ENCODE assay signal across 26 cellular contexts in the genomic region with DNA sequence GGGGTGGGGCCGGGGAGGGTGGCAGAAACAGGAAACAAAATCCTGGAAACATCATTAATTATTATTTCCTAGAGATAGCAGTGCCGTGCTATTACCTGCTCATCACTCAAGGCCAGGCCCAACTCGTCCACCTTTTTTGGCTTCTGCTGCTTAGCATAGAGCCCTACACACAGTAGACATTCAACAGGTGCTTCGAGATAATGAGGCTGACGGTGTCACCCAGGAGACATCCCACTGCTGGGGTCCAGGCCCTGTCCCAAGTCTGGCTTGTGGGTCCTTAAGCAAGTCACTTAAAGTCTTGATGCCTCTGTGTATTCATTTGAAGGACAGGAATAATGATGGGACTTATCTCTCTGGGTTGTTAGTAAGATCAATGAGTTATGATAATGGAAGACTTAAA.
"Had no signal": no experiment of that assay in that cellular context is flagged by ENCODE, and none has a peak within 500 bp of the region (broad histone marks: within the 10 kb centered on the region; RNA-seq: fewer than 3 reads in every experiment).

No MANE protein-coding gene starts in this region.

- H3K27me3 Mint-ChIP-seq: activated CD4-positive, alpha-beta memory T cell treated with anti-CD3 and anti-CD28 coated beads for 36 hours; activated naive CD4-positive, alpha-beta T cell treated with anti-CD3 and anti-CD28 coated beads, Interleukin-2, amount 50 U/mL, for 24 hours; activated T-helper 17 cell treated with anti-CD3 and anti-CD28 coated beads, Interleukin-2, amount 50 U/mL, for 72 hours had no signal

- ATAC-seq: activated naive CD8-positive, alpha-beta T cell treated with anti-CD3 and anti-CD28 coated beads, Interleukin-2, amount 50 U/mL, for 24 hours; activated T-cell treated with anti-CD3 and anti-CD28 coated beads, Interleukin-2, amount 50 U/mL, for 4 hours; activated T-helper 17 cell treated with anti-CD3 and anti-CD28 coated beads, Interleukin-2, amount 50 U/mL, for 72 hours; right lobe of liver; stimulated activated naive CD8-positive, alpha-beta T cell treated with anti-CD3 and anti-CD28 coated beads, Interleukin-15, Interleukin-2, amounts not matched to agents 100 U/mL and 50 U/mL, for 24 hours had no signal

- H3K4me3 ChIP-seq: esophagus squamous epithelium, right lobe of liver, skin epidermis, thoracic aorta had no signal

- H3K36me3 ChIP-seq: esophagus squamous epithelium, right lobe of liver, thoracic aorta had no signal

- H3K36me3 Mint-ChIP-seq: activated CD4-positive, alpha-beta memory T cell treated with anti-CD3 and anti-CD28 coated beads for 36 hours; activated naive CD4-positive, alpha-beta T cell treated with anti-CD3 and anti-CD28 coated beads, Interleukin-2, amount 50 U/mL, for 24 hours had no signal

- H3K4me3 Mint-ChIP-seq: activated CD4-positive, alpha-beta memory T cell treated with anti-CD3 and anti-CD28 coated beads for 36 hours; activated naive CD4-positive, alpha-beta T cell treated with anti-CD3 and anti-CD28 coated beads, Interleukin-2, amount 50 U/mL, for 24 hours; activated naive CD8-positive, alpha-beta T cell treated with anti-CD3 and anti-CD28 coated beads, Interleukin-2, amount 50 U/mL, for 24 hours; activated T-cell treated with anti-CD3 and anti-CD28 coated beads, Interleukin-2, amount 50 U/mL, for 4 hours; activated T-helper 17 cell treated with anti-CD3 and anti-CD28 coated beads, Interleukin-2, amount 50 U/mL, for 72 hours; dendritic cell treated with granulocyte-macrophage colony-stimulating factor and Interleukin-4, amounts not matched to agents 40 ng/mL and 50 ng/mL, for 4 days; nephron; T-helper 1 cell treated with Interleukin-12 subunit alpha and Interleukin-12 subunit beta and Interleukin-4 antibody, amounts not matched to agents 30 μg/mL and 1 μg/mL, for 36 hours; type B pancreatic cell had no signal

- H3K27ac ChIP-seq: epithelial cell of prostate, right lobe of liver, thoracic aorta, VCaP had no signal

- H3K9me3 ChIP-seq: esophagus squamous epithelium, right lobe of liver, SK-N-SH, thoracic aorta had no signal

- H3K4me1 ChIP-seq: esophagus squamous epithelium, right lobe of liver had no signal

- DNase-seq: activated CD4-positive, alpha-beta memory T cell treated with anti-CD3 and anti-CD28 coated beads for 36 hours; activated CD4-positive, alpha-beta T cell treated with anti-CD3 and anti-CD28 coated beads for 4 hours; activated naive CD8-positive, alpha-beta T cell treated with anti-CD3 and anti-CD28 coated beads, Interleukin-2, amount 50 U/mL, for 24 hours; activated T-cell treated with anti-CD3 and anti-CD28 coated beads, Interleukin-2, amount 50 U/mL, for 4 hours; amygdala; caudate nucleus; esophagus squamous epithelium; head of caudate nucleus; mesenchymal stem cell; right lobe of liver; SK-N-SH; stimulated activated CD4-positive, alpha-beta T cell treated with anti-CD3 and anti-CD28 coated beads, Interleukin-12 subunit alpha, Interleukin-12 subunit beta, amount 100 ng/mL, for 4 hours; stimulated activated CD4-positive, alpha-beta T cell treated with anti-CD3 and anti-CD28 coated beads, Interleukin-4, amount 100 ng/mL, for 1 hour; stimulated activated naive CD8-positive, alpha-beta T cell treated with anti-CD3 and anti-CD28 coated beads, Interleukin-15, Interleukin-2, amounts not matched to agents 100 U/mL and 50 U/mL, for 24 hours; SW 1271; T-helper 9 cell had no signal

- H3K9me3 Mint-ChIP-seq: activated CD4-positive, alpha-beta memory T cell treated with anti-CD3 and anti-CD28 coated beads for 36 hours; activated naive CD4-positive, alpha-beta T cell treated with anti-CD3 and anti-CD28 coated beads, Interleukin-2, amount 50 U/mL, for 24 hours had no signal

- H3K27me3 ChIP-seq: right lobe of liver had no signal

- H3K27ac Mint-ChIP-seq: activated CD4-positive, alpha-beta memory T cell treated with anti-CD3 and anti-CD28 coated beads for 36 hours; activated naive CD4-positive, alpha-beta T cell treated with anti-CD3 and anti-CD28 coated beads, Interleukin-2, amount 50 U/mL, for 24 hours; activated naive CD8-positive, alpha-beta T cell treated with anti-CD3 and anti-CD28 coated beads, Interleukin-2, amount 50 U/mL, for 24 hours; activated T-helper 17 cell treated with anti-CD3 and anti-CD28 coated beads, Interleukin-2, amount 50 U/mL, for 72 hours; dendritic cell treated with granulocyte-macrophage colony-stimulating factor and Interleukin-4, amounts not matched to agents 40 ng/mL and 50 ng/mL, for 4 days; nephron; T-helper 1 cell treated with Interleukin-12 subunit alpha and Interleukin-12 subunit beta and Interleukin-4 antibody, amounts not matched to agents 30 μg/mL and 1 μg/mL, for 36 hours; type B pancreatic cell had no signal

- H3K4me1 Mint-ChIP-seq: activated naive CD4-positive, alpha-beta T cell treated with anti-CD3 and anti-CD28 coated beads, Interleukin-2, amount 50 U/mL, for 24 hours; activated naive CD8-positive, alpha-beta T cell treated with anti-CD3 and anti-CD28 coated beads, Interleukin-2, amount 50 U/mL, for 24 hours; activated T-helper 17 cell treated with anti-CD3 and anti-CD28 coated beads, Interleukin-2, amount 50 U/mL, for 72 hours; nephron had no signal
